23 cellular contexts compared by ENCODE assay signal in the genomic region with DNA sequence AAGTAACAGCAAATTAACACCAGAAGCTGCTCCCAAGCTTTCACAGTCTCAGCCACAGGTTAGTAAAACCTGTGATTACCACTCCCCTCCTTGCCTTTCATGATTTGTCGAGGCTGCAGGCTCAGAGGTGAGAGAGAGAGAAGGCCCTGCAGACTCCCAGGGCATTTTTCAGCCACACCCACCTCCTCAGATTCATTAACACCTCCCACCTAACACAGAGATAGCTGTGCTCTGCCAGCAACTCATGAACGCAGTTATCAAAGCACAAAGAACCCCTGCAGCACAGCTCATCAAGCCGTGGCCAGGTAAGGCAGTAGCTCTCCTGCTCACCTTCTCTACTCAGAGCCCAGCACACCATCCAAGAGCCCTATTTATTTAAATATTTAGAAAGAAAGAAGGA. TPM values are rescaled to one million over a fixed set of nuclear protein-coding genes. Genes with fewer than 3 reads are reported as not detected.
"Had no signal": no experiment of that assay in that cellular context is flagged by ENCODE, and none has a peak within 500 bp of the region (broad histone marks: within the 10 kb centered on the region; RNA-seq: fewer than 3 reads in every experiment).

No MANE protein-coding gene starts in this region.

- ATAC-seq: activated T-cell treated with anti-CD3 and anti-CD28 coated beads, Interleukin-2, amount 50 U/mL, for 72 hours; left lung; lower lobe of right lung; right lobe of liver; stimulated activated effector memory CD8-positive, alpha-beta T cell treated with anti-CD3 and anti-CD28 coated beads, Interleukin-12 subunit alpha, Interleukin-12 subunit beta, amount 100 ng/mL, for 72 hours had no signal

- H3K4me1 ChIP-seq: left lung, lower lobe of right lung, right lobe of liver, vagina had no signal

- H3K36me3 ChIP-seq: left lung, lower lobe of right lung, neutrophil, right lobe of liver, thoracic aorta, vagina had no signal

- H3K4me3 ChIP-seq: left lung, lower lobe of right lung, right lobe of liver, skin epidermis, thoracic aorta, vagina had no signal

- H3K9me3 ChIP-seq: left lung, lower lobe of right lung, neutrophil, right lobe of liver, thoracic aorta, vagina had no signal

- H3K27ac ChIP-seq: epithelial cell of prostate, left lung, lower lobe of right lung, neutrophil, right lobe of liver, skin epidermis, thoracic aorta, vagina had no signal

- H3K27me3 ChIP-seq: left lung, neutrophil, right lobe of liver, vagina had no signal

- DNase-seq: activated CD4-positive, alpha-beta T cell treated with anti-CD3 and anti-CD28 coated beads for 4 hours; activated CD4-positive, alpha-beta T cell treated with anti-CD3 and anti-CD28 coated beads, Interleukin-2, amount 50 U/mL, for 4 hours; activated naive CD4-positive, alpha-beta T cell; activated T-cell treated with anti-CD3 and anti-CD28 coated beads for 4 hours; activated T-cell treated with anti-CD3 and anti-CD28 coated beads, Interleukin-2, amount 50 U/mL, for 72 hours; anterior cingulate cortex; dermis blood vessel endothelial cell; effector CD4-positive, alpha-beta T cell; kidney glomerular epithelial cell; left lung; lower lobe of right lung; naive B cell; nephron progenitor cell; right lobe of liver; stimulated activated CD4-positive, alpha-beta T cell treated with anti-CD3 and anti-CD28 coated beads, Interleukin-12 subunit alpha, Interleukin-12 subunit beta, amount 100 ng/mL, for 4 hours; stimulated activated CD4-positive, alpha-beta T cell treated with anti-CD3 and anti-CD28 coated beads, Interleukin-4, amount 100 ng/mL, for 24 hours had no signal

RNA-seq across cellular contexts. Expression of a gene that starts 27.1 kb away (rescaled TPM):
- total RNA-seq: activated T-cell treated with anti-CD3 and anti-CD28 coated beads, Interleukin-2, amount 50 U/mL, for 72 hours; bronchial epithelial cell; dermis blood vessel endothelial cell had no signal
